Comparison of ENCODE assay signal across 8 cellular contexts in the genomic region with DNA sequence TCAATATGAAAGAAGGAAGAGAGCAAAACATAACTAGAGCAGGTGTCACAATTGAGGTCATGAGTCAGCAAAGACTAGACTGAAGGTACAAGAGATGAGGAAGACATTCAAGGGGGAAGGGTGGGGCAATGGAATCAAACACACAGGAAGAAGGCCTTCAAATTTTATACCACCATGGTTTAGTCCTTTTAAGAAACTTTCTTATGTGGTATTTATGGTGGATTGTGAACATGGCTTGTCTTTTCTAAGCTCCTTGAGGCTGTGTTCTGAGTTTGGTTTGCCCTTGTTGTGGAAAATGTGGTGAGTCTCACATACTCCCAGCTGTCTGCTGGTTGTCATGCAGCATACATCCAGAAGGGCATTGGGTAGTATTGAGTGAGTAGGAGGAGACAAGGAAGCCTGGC.
A peak's percentile ranks its signal among the peaks of the same experiment; 100 is the strongest.
DNase-seq lines count a peak whose midpoint lies in the region; ATAC-seq and TF ChIP-seq lines count a peak whose summit lies in the region.

No MANE protein-coding gene starts in this region.

- no peak for DNase-seq in activated CD4-positive, CD25-positive, alpha-beta regulatory T cell treated with anti-CD3 and anti-CD28 coated beads, Interleukin-2, amount 50 U/mL, for 72 hours
- DNase-seq in activated CD8-positive, alpha-beta memory T cell treated with anti-CD3 and anti-CD28 coated beads, Interleukin-2, amount 50 U/mL, for 4 hours: peak; percentile 27
- no peak for DNase-seq in nephron progenitor cell
- no peak for DNase-seq in NCI-H1694 treated with DMSO at 0.1 percent for 48 hours (lab: John Stamatoyannopoulos, UW)
- no peak for DNase-seq in NCI-H526 (lab: John Stamatoyannopoulos, UW)

- peaks cover 3% of the 10 kb centered on the region for H3K27me3 Mint-ChIP-seq in stimulated activated memory B cell treated with anti-CD40 and anti-IgM and Interleukin-4, amounts not matched to agents 10 μg/mL and 1 μg/mL and 100 μg/mL, for 72 hours
- H3K27me3 Mint-ChIP-seq in nephron progenitor cell (ENCODE audit: low read depth, poor library complexity): no peaks in the 10 kb centered on the region

- no peaks in the 10 kb centered on the region for H3K36me3 Mint-ChIP-seq in stimulated activated memory B cell treated with anti-CD40 and anti-IgM and Interleukin-4, amounts not matched to agents 10 μg/mL and 1 μg/mL and 100 μg/mL, for 72 hours
- H3K36me3 Mint-ChIP-seq in nephron progenitor cell (ENCODE audit: low read depth): peaks cover 5% of the 10 kb centered on the region

- no peak overlapping the region for H3K4me3 Mint-ChIP-seq in stimulated activated memory B cell treated with anti-CD40 and anti-IgM and Interleukin-4, amounts not matched to agents 10 μg/mL and 1 μg/mL and 100 μg/mL, for 72 hours
- no peak overlapping the region for H3K4me3 Mint-ChIP-seq in nephron progenitor cell

- no peak for TF ChIP-seq CTCF in nephron progenitor cell (IDR thresholded peaks at IDR 0.05)

- H3K27ac Mint-ChIP-seq in stimulated activated memory B cell treated with anti-CD40 and anti-IgM and Interleukin-4, amounts not matched to agents 10 μg/mL and 1 μg/mL and 100 μg/mL, for 72 hours: peak overlapping the region; percentile 2
- no peak overlapping the region for H3K27ac Mint-ChIP-seq in nephron progenitor cell

- H3K4me1 Mint-ChIP-seq in stimulated activated memory B cell treated with anti-CD40 and anti-IgM and Interleukin-4, amounts not matched to agents 10 μg/mL and 1 μg/mL and 100 μg/mL, for 72 hours: peaks cover 8% of the 10 kb centered on the region
- no peaks in the 10 kb centered on the region for H3K4me1 Mint-ChIP-seq in nephron progenitor cell

- H3K9me3 Mint-ChIP-seq in stimulated activated memory B cell treated with anti-CD40 and anti-IgM and Interleukin-4, amounts not matched to agents 10 μg/mL and 1 μg/mL and 100 μg/mL, for 72 hours: peaks cover 3% of the 10 kb centered on the region
- peaks cover 16% of the 10 kb centered on the region for H3K9me3 Mint-ChIP-seq in nephron progenitor cell

- peak; percentile 92 for ATAC-seq in activated CD4-positive, CD25-positive, alpha-beta regulatory T cell treated with anti-CD3 and anti-CD28 coated beads, Interleukin-2, amount 50 U/mL, for 24 hours
- peak; percentile 88 for ATAC-seq in HG03139 (IDR thresholded peaks at IDR 0.05; ENCODE audit: unreplicated experiment)
- ATAC-seq in stimulated activated memory B cell treated with anti-CD40 and anti-IgM and Interleukin-4, amounts not matched to agents 10 μg/mL and 1 μg/mL and 100 μg/mL, for 72 hours: peak; percentile 66
